In genomic region chr18:50836521-50836957, GRCh38 we compare ENCODE assay signal across 9 cellular contexts. TPM values are rescaled to one million over a fixed set of nuclear protein-coding genes. Genes with fewer than 3 reads are reported as not detected.
DNase-seq lines count a peak whose midpoint lies in the region; ATAC-seq and TF ChIP-seq lines count a peak whose summit lies in the region.
"Had no signal": no experiment of that assay in that cellular context is flagged by ENCODE, and none has a peak within 500 bp of the region (broad histone marks: within the 10 kb centered on the region; RNA-seq: fewer than 3 reads in every experiment).

No MANE protein-coding gene starts in this region.

- no peak overlapping the region for H3K14ac ChIP-seq in neuronal stem cell (ENCODE audit: low read length)

- TF ChIP-seq CTCF in OCI-LY3 (IDR thresholded peaks at IDR 0.05; ENCODE audit: low read depth, low read length) (no peak), ovary (IDR thresholded peaks at IDR 0.05) (no peak)

- POLR2A ChIA-PET in CD8-positive, alpha-beta memory T cell (lab: Charles Lee), result no interaction called here

- intact Hi-C loops in ovary (cut with DNase I), result no loop called here

- H3K27me3 ChIP-seq in OCI-LY3 (ENCODE audit: low read depth, low read length) (peaks cover 42% of the 10 kb centered on the region), ovary (no peaks in the 10 kb centered on the region), neuronal stem cell (ENCODE audit: control insufficient read depth in 3 of 3, insufficient read depth in 3 of 3, low read depth in 1 of 3, low read length in 3 of 3) (no peaks in the 10 kb centered on the region)
- H3K27me3 ChIP-seq in CD8-positive, alpha-beta memory T cell (ENCODE audit: insufficient read depth, low read length, poor library complexity, severe bottlenecking), result no peaks in the 10 kb centered on the region

- H4K91ac ChIP-seq in neuronal stem cell (ENCODE audit: low read depth, low read length, poor library complexity), result no peak overlapping the region

- H3K79me1 ChIP-seq in neuronal stem cell (ENCODE audit: low read depth, low read length), result no peaks in the 10 kb centered on the region

- peak overlapping the region; percentile 48 for H3K4me3 ChIP-seq in OCI-LY3 (ENCODE audit: low read length)
- no peak overlapping the region for H3K4me3 ChIP-seq in ovary
- H3K4me3 ChIP-seq in neuronal stem cell (ENCODE audit: low read length in 2 of 2), result no peak overlapping the region
- H3K4me3 ChIP-seq in CD8-positive, alpha-beta memory T cell (ENCODE audit: low read length), result no peak overlapping the region

- H2BK5ac ChIP-seq in neuronal stem cell (ENCODE audit: low read length), result no peak overlapping the region

- H3K27ac ChIP-seq in OCI-LY3 (ENCODE audit: low read length) (0 out of 2 replicates have a peak overlapping the region, but pooled peaks have one; percentile 0), ovary (no peak overlapping the region), neuronal stem cell (replicated peaks; ENCODE audit: low read length) (no peak overlapping the region)
- no peak overlapping the region for H3K27ac ChIP-seq in CD8-positive, alpha-beta memory T cell (ENCODE audit: low read depth, low read length)

- no peak overlapping the region for H2BK15ac ChIP-seq in neuronal stem cell (ENCODE audit: low read length)

- no peaks in the 10 kb centered on the region for H3K79me2 ChIP-seq in OCI-LY3 (ENCODE audit: low read length)

- H2AFZ ChIP-seq in OCI-LY3 (ENCODE audit: low read depth, low read length) (no peak overlapping the region), neuronal stem cell (ENCODE audit: low read length) (no peak overlapping the region)

- CTCF ChIA-PET in CD8-positive, alpha-beta memory T cell (lab: Charles Lee), result interaction anchor here (1.0 kb wide), 1 partner anchor 16 kb away, joined by 3 read pairs; no protein-coding TSS in a partner anchor

- no peak overlapping the region for H3K4ac ChIP-seq in neuronal stem cell (ENCODE audit: low read length)

- ATAC-seq in HG03354 (IDR thresholded peaks at IDR 0.05; ENCODE audit: poor library complexity, severe bottlenecking, unreplicated experiment), result peak; percentile 53
- ATAC-seq in T-helper 17 cell, result no peak

- H3K4me1 ChIP-seq in OCI-LY3 (ENCODE audit: low read length) (peaks cover 55% of the 10 kb centered on the region), ovary (ENCODE audit: insufficient read depth) (no peaks in the 10 kb centered on the region), neuronal stem cell (ENCODE audit: control insufficient read depth in 2 of 2, insufficient read depth in 1 of 2, low read depth in 1 of 2, low read length in 2 of 2) (no peaks in the 10 kb centered on the region)
- no peaks in the 10 kb centered on the region for H3K4me1 ChIP-seq in CD8-positive, alpha-beta memory T cell (ENCODE audit: insufficient read depth, low read length)

- H3K9me3 ChIP-seq in OCI-LY3 (ENCODE audit: insufficient read depth, low read length), result no peaks in the 10 kb centered on the region
- no peaks in the 10 kb centered on the region for H3K9me3 ChIP-seq in ovary
- H3K9me3 ChIP-seq in neuronal stem cell (replicated peaks in 1 of 2; ENCODE audit: control insufficient read depth in 2 of 2, insufficient read depth in 1 of 2, low read depth in 1 of 2, low read length in 2 of 2), result no peaks in the 10 kb centered on the region
- H3K9me3 ChIP-seq in CD8-positive, alpha-beta memory T cell (ENCODE audit: low read length), result no peaks in the 10 kb centered on the region
- no peaks in the 10 kb centered on the region for H3K9me3 ChIP-seq in T-helper 17 cell (ENCODE audit: control insufficient read depth, low read length, poor library complexity, severe bottlenecking)

- no peak for TF ChIP-seq POLR2A in ovary (IDR thresholded peaks at IDR 0.05)

- no peak overlapping the region for H3K4me3 Mint-ChIP-seq in CD8-positive, alpha-beta memory T cell
- no peak overlapping the region for H3K4me3 Mint-ChIP-seq in T-helper 17 cell
- H3K4me3 Mint-ChIP-seq: activated CD4-positive, alpha-beta T cell treated with anti-CD3 and anti-CD28 coated beads, Interleukin-2, amount 10 ng/mL, durations not matched to agents 24 days and 14 days had no signal

- peak; percentile 13 for DNase-seq in Ammon's horn (ENCODE audit: low spot score)
- DNase-seq in globus pallidus (ENCODE audit: low spot score), result peak; percentile 27
- DNase-seq in ovary, result no peak
- no peak for DNase-seq in neuronal stem cell (ENCODE audit: low spot score)
- no peak for DNase-seq in CD8-positive, alpha-beta memory T cell
- no peak for DNase-seq in T-helper 17 cell
- DNase-seq: activated CD4-positive, alpha-beta T cell treated with anti-CD3 and anti-CD28 coated beads, Interleukin-2, amount 10 ng/mL, durations not matched to agents 24 days and 14 days had no signal

- H3K9me3 Mint-ChIP-seq in CD8-positive, alpha-beta memory T cell, result no peaks in the 10 kb centered on the region
- H3K9me3 Mint-ChIP-seq: activated CD4-positive, alpha-beta T cell treated with anti-CD3 and anti-CD28 coated beads, Interleukin-2, amount 10 ng/mL, durations not matched to agents 24 days and 14 days had no signal

- 44 to 67% (median 66%) methylated on average over 2 of the region's 2 CpGs for WGBS in ovary, 3 donors
- WGBS in neuronal stem cell (ENCODE audit: extremely low coverage in 2 of 2, insufficient read length in 2 of 2, insufficient replicate concordance in 1 of 2), 2 donors, result no CpG with 5 or more reads among the region's 2 CpGs

- no peaks in the 10 kb centered on the region for H3K36me3 Mint-ChIP-seq in CD8-positive, alpha-beta memory T cell
- H3K36me3 Mint-ChIP-seq in T-helper 17 cell (ENCODE audit: low read depth), result peaks cover 2% of the 10 kb centered on the region

- no peak overlapping the region for H2BK120ac ChIP-seq in neuronal stem cell (ENCODE audit: low read depth, low read length)

- H3K18ac ChIP-seq in neuronal stem cell (ENCODE audit: low read length), result no peak overlapping the region

- H4K20me1 ChIP-seq in OCI-LY3 (ENCODE audit: insufficient read depth, low read length), result no peaks in the 10 kb centered on the region

- H3K36me3 ChIP-seq in OCI-LY3 (replicated peaks; ENCODE audit: low read depth, low read length) (no peaks in the 10 kb centered on the region), ovary (no peaks in the 10 kb centered on the region), neuronal stem cell (replicated peaks in 1 of 2; ENCODE audit: control insufficient read depth in 2 of 2, insufficient read depth in 2 of 2, low read length in 2 of 2) (no peaks in the 10 kb centered on the region)
- H3K36me3 ChIP-seq in CD8-positive, alpha-beta memory T cell (ENCODE audit: insufficient read depth, low read length), result no peaks in the 10 kb centered on the region

- H3K9ac ChIP-seq in OCI-LY3 (ENCODE audit: low read length) (no peak overlapping the region), neuronal stem cell (ENCODE audit: low read depth, low read length, poor library complexity) (no peak overlapping the region)

- no peak for TF ChIP-seq EP300 in ovary (IDR thresholded peaks at IDR 0.05)

- no peak overlapping the region for H2AK5ac ChIP-seq in neuronal stem cell (ENCODE audit: low read depth, low read length)

- peak overlapping the region; percentile 82 for H3K4me2 ChIP-seq in OCI-LY3 (ENCODE audit: low read length)
- no peak overlapping the region for H3K4me2 ChIP-seq in neuronal stem cell (ENCODE audit: insufficient read depth, low read length, poor library complexity, severe bottlenecking)

- H2BK12ac ChIP-seq in neuronal stem cell (ENCODE audit: low read length), result no peak overlapping the region

- H3K23ac ChIP-seq in neuronal stem cell (ENCODE audit: low read depth, low read length, poor library complexity), result no peak overlapping the region

- no peaks in the 10 kb centered on the region for H3K4me1 Mint-ChIP-seq in CD8-positive, alpha-beta memory T cell
- H3K4me1 Mint-ChIP-seq in T-helper 17 cell, result no peaks in the 10 kb centered on the region

- H4K8ac ChIP-seq in neuronal stem cell (ENCODE audit: low read depth, low read length), result no peak overlapping the region

- peaks cover 6 to 25% of the 10 kb centered on the region in 2 donors for H3K27me3 Mint-ChIP-seq in CD8-positive, alpha-beta memory T cell
- peaks cover 11% of the 10 kb centered on the region for H3K27me3 Mint-ChIP-seq in T-helper 17 cell

- H3K27ac Mint-ChIP-seq in CD8-positive, alpha-beta memory T cell, result no peak overlapping the region
- no peak overlapping the region for H3K27ac Mint-ChIP-seq in T-helper 17 cell
- H3K27ac Mint-ChIP-seq: activated CD4-positive, alpha-beta T cell treated with anti-CD3 and anti-CD28 coated beads, Interleukin-2, amount 10 ng/mL, durations not matched to agents 24 days and 14 days had no signal

RNA-seq across cellular contexts. Expression of gene MRO, which starts 16.7 kb away (rescaled TPM):
- total RNA-seq in ovary (10 to 100 TPM in 1 of 7 donors, 1 to 10 TPM in 6; 1.1 to 10.6 (median 3.2) TPM), T-helper 17 cell (not detected)
- 100 to 1,000 TPM in 1 of 2 donors, under 1 TPM in 1; 0.73 to 238 TPM for polyA plus RNA-seq in ovary
- polyA plus RNA-seq in neuronal stem cell (2013, experiment 1 of 2), result 0.15 TPM
- polyA plus RNA-seq in neuronal stem cell (2013, experiment 2 of 2), result 0.04 TPM
- total RNA-seq in CD8-positive, alpha-beta memory T cell, result under 1 TPM in 1 of 2 experiments, not detected in 1; 0.18 TPM
- not detected for polyA plus RNA-seq in CD8-positive, alpha-beta memory T cell
- total RNA-seq: activated CD4-positive, alpha-beta T cell treated with anti-CD3 and anti-CD28 coated beads, Interleukin-2, amount 10 ng/mL, durations not matched to agents 24 days and 14 days had no signal

RNA-seq across cellular contexts. Expression of gene ME2, which starts 42.4 kb away (rescaled TPM):
- total RNA-seq in ovary, result 10 to 100 TPM; 25.1 to 39.3 (median 31.8) TPM
- 10 to 100 TPM; 15.6 to 66.2 TPM for polyA plus RNA-seq in ovary
- 60.4 TPM for polyA plus RNA-seq in neuronal stem cell (2013, experiment 1 of 2)
- 63.1 TPM for polyA plus RNA-seq in neuronal stem cell (2013, experiment 2 of 2)
- total RNA-seq in CD8-positive, alpha-beta memory T cell, result 100 to 1,000 TPM; 114 to 120 TPM
- 53.9 TPM for polyA plus RNA-seq in CD8-positive, alpha-beta memory T cell
- total RNA-seq in T-helper 17 cell, result 10 to 100 TPM; 26.7 to 34.2 TPM

Comparison
In these comparisons a context has a peak if more than half of its experiments do, and no peak if none do; other contexts are left out.
1. DNase-seq: peak in Ammon's horn (single experiment) and globus pallidus (single experiment); none in ovary (0 of 5), neuronal stem cell (single experiment), CD8-positive, alpha-beta memory T cell (0 of 5) and T-helper 17 cell (0 of 3).